8 cellular contexts compared by ENCODE assay signal in the genomic region with DNA sequence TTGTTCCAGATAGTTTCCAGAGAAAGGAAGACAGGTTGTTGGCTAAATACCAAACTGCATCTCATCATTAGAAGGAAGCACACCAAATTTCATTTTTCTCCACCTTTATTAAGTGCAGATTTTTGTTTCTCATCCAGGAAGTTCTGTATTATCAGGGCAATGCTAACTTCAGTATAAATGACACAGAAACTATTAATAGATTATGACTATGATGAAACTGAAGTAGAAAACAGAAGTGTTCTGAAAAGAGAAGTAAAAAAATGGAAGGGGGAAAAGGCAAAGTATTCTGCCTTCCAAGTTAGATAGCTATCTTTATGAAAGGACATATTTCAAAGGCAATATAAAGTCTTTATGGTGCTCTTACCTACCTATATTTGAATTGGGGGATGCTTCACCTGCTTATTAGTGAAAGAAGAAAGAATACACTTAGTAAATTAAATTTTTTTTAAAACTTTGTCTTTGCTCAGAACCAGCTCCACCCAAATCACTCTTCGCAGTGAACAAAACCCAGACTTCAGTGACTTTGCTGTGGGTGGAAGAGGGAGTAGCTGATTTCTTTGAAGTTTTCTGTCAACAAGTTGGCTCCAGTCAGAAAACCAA.
DNase-seq lines count a peak whose midpoint lies in the region; ATAC-seq and TF ChIP-seq lines count a peak whose summit lies in the region.

No MANE protein-coding gene starts in this region.

- peak overlapping the region; percentile 53 to 63 for H3K27ac ChIP-seq in coronary artery

- DNase-seq in GM13976 (ENCODE audit: low spot score) (peak; percentile 45), Kasumi-1 (lab: John Stamatoyannopoulos, UW) (peak; percentile 26 to 40), coronary artery (ENCODE audit: low spot score) (no peak), HUDEP-2 (lab: John Stamatoyannopoulos, UW; ENCODE audit: unreplicated experiment in 76 of 76) (no peak), NCI-H1417 treated with DMSO at 0.1 percent for 48 hours (lab: John Stamatoyannopoulos, UW) (no peak), DMS 273 (lab: John Stamatoyannopoulos, UW; ENCODE audit: unreplicated experiment) (no peak), dedifferentiated amniotic fluid mesenchymal stem cell (ENCODE audit: extremely low spot score) (no peak)

- peak overlapping the region; percentile 21 for H3K4me3 ChIP-seq in coronary artery

- peak; percentile 84 for ATAC-seq in GM21576 (IDR thresholded peaks at IDR 0.05; ENCODE audit: unreplicated experiment)

- no peak for TF ChIP-seq CTCF in GM13976 (IDR thresholded peaks at IDR 0.05; ENCODE audit: borderline replicate concordance, control extremely low read depth, extremely low read depth, insufficient read depth, missing control alignments)
- TF ChIP-seq CTCF in coronary artery (IDR thresholded peaks at IDR 0.05) = no peak

- in situ Hi-C loops in GM13976 (cut with MboI; ENCODE audit: low sequenced_read_pairs, unreplicated experiment) = no loop called here

Comparison
In these comparisons a context has a peak if more than half of its experiments do, and no peak if none do; other contexts are left out.
1. DNase-seq: peak in GM13976 (single experiment) and Kasumi-1 (2 of 2); none in coronary artery (single experiment), HUDEP-2 (0 of 76), NCI-H1417 treated with DMSO at 0.1 percent for 48 hours (single experiment), DMS 273 (single experiment) and dedifferentiated amniotic fluid mesenchymal stem cell (single experiment).